In the genomic region with DNA sequence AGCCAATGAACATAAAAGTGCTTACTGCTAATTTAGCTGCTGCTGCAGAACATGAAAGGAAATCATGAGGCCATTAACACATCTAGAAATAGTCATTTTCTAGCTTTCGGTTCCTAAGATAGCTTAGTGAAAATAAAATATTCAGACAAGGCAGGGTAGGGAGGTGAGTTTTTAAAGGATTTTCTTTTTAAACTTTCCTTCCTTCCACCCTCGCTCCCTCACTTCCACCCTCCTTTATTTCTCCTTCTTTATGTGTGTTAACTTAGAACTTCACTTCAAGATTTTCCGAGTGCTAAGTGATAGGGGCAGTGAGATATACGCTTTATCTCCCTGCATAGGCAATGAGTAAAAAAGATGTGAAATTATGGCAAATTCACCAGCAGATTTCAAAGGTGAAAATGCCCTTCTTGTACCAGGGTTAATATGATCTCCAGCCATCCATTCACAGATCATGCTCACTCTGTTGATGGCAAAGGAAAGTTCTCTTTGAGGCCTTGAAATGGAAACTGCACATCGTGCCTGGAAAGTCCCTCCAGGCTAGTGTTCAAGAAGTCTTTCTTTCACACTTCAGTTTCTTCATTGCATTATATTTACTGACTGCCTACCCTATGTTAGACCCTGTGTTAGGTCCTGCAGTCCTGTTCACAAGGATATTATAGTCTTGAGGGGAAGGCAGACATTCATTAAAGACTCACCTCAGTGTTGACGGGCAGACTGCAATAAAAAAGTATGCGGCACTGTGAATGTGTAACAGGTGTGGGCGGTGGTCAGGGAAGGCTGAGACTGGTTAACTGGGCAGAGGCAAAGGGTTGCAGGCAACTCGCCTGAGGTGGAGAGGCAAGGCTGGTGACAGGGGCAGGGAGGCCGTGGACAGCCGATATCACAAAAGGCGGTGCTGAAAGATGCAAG, we compare ENCODE assay signal across 9 cellular contexts.
A peak's percentile ranks its signal among the peaks of the same experiment; 100 is the strongest.
DNase-seq lines count a peak whose midpoint lies in the region; ATAC-seq and TF ChIP-seq lines count a peak whose summit lies in the region.
"Had no signal": no experiment of that assay in that cellular context is flagged by ENCODE, and none has a peak within 500 bp of the region (broad histone marks: within the 10 kb centered on the region; RNA-seq: fewer than 3 reads in every experiment).

No MANE protein-coding gene starts in this region.

- H3K27ac Mint-ChIP-seq in T-helper 1 cell treated with Interleukin-12 subunit alpha and Interleukin-12 subunit beta and Interleukin-4 antibody, amounts not matched to agents 30 μg/mL and 1 μg/mL, for 36 hours: peak overlapping the region; percentile 71
- peak overlapping the region; percentile 41 for H3K27ac Mint-ChIP-seq in progenitor cell of endocrine pancreas

- H3K9me3 ChIP-seq in BE2C: no peaks in the 10 kb centered on the region
- H3K9me3 ChIP-seq: SJSA1 had no signal

- no peaks in the 10 kb centered on the region for H3K4me1 ChIP-seq in BE2C
- H3K4me1 ChIP-seq: SJSA1 had no signal

- no peaks in the 10 kb centered on the region for H3K27me3 Mint-ChIP-seq in T-helper 1 cell treated with Interleukin-12 subunit alpha and Interleukin-12 subunit beta and Interleukin-4 antibody, amounts not matched to agents 30 μg/mL and 1 μg/mL, for 36 hours (ENCODE audit: low read depth)
- no peaks in the 10 kb centered on the region for H3K27me3 Mint-ChIP-seq in progenitor cell of endocrine pancreas

- H3K36me3 ChIP-seq in BE2C: no peaks in the 10 kb centered on the region
- H3K36me3 ChIP-seq: SJSA1 had no signal

- H3K9me3 Mint-ChIP-seq in T-helper 1 cell treated with Interleukin-12 subunit alpha and Interleukin-12 subunit beta and Interleukin-4 antibody, amounts not matched to agents 30 μg/mL and 1 μg/mL, for 36 hours: peaks cover 11% of the 10 kb centered on the region
- H3K9me3 Mint-ChIP-seq in progenitor cell of endocrine pancreas (ENCODE audit: low read depth): peaks cover 14% of the 10 kb centered on the region

- TF ChIP-seq CTCF in progenitor cell of endocrine pancreas (IDR thresholded peaks at IDR 0.05; ENCODE audit: unreplicated experiment): no peak
- no peak for TF ChIP-seq CTCF in BE2C (IDR thresholded peaks at IDR 0.05; ENCODE audit: low read depth, low read length)

- peak overlapping the region; percentile 49 for H3K4me3 Mint-ChIP-seq in T-helper 1 cell treated with Interleukin-12 subunit alpha and Interleukin-12 subunit beta and Interleukin-4 antibody, amounts not matched to agents 30 μg/mL and 1 μg/mL, for 36 hours
- H3K4me3 Mint-ChIP-seq in progenitor cell of endocrine pancreas (ENCODE audit: low read depth): no peak overlapping the region

- H3K4me1 Mint-ChIP-seq in T-helper 1 cell treated with Interleukin-12 subunit alpha and Interleukin-12 subunit beta and Interleukin-4 antibody, amounts not matched to agents 30 μg/mL and 1 μg/mL, for 36 hours (ENCODE audit: low read depth): peaks cover 23% of the 10 kb centered on the region
- peaks cover 30% of the 10 kb centered on the region for H3K4me1 Mint-ChIP-seq in progenitor cell of endocrine pancreas (ENCODE audit: low read depth)

- H3K27me3 ChIP-seq in BE2C: no peaks in the 10 kb centered on the region
- H3K27me3 ChIP-seq: SJSA1 had no signal

- peaks cover 4% of the 10 kb centered on the region for H3K36me3 Mint-ChIP-seq in T-helper 1 cell treated with Interleukin-12 subunit alpha and Interleukin-12 subunit beta and Interleukin-4 antibody, amounts not matched to agents 30 μg/mL and 1 μg/mL, for 36 hours (ENCODE audit: low read depth)
- peaks cover 16% of the 10 kb centered on the region for H3K36me3 Mint-ChIP-seq in progenitor cell of endocrine pancreas (ENCODE audit: insufficient read depth)

- intact Hi-C loops in posterior vena cava (cut with DNase I): no loop called here

- DNase-seq in progenitor cell of endocrine pancreas (ENCODE audit: low spot score, unreplicated experiment): no peak
- DNase-seq in posterior vena cava (ENCODE audit: low spot score): no peak
- no peak for DNase-seq in NCI-H2171 (lab: John Stamatoyannopoulos, UW)
- DNase-seq in BE2C: no peak
- no peak for DNase-seq in NK-92 treated with Interleukin-12 subunit alpha and Interleukin-12 subunit beta, amount 100 ng/mL, for 24 hours (lab: John Stamatoyannopoulos, UW)

- no peak overlapping the region for H3K4me3 ChIP-seq in BE2C (ENCODE audit: low read depth, low read length)
- H3K4me3 ChIP-seq: SJSA1 had no signal

- ATAC-seq in GM18861 (IDR thresholded peaks at IDR 0.05; ENCODE audit: unreplicated experiment): peak; percentile 81
- ATAC-seq in HG02571 (IDR thresholded peaks at IDR 0.05; ENCODE audit: unreplicated experiment): peak; percentile 82
